In the genomic region with DNA sequence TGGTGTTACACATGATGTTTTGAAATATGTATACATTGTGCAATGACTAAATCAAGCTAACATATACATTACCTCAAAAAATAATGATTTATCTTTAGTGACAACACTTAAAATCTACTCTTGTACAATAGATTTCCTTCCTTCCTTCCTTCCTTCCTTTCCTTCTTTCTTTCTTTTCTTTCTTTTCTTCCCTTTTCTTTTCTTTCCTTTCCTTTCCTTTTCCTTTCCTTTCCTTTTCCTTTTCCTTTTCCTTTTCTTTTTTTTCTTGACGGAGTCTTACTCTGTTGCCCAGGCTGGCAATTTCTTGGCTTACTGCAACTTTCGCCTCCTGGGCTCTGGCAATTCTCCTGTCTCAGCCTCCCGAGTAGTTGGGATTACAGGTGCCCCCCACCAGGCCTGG, we compare ENCODE assay signal across 29 cellular contexts.
"Had no signal": no experiment of that assay in that cellular context is flagged by ENCODE, and none has a peak within 500 bp of the region (broad histone marks: within the 10 kb centered on the region; RNA-seq: fewer than 3 reads in every experiment).

No MANE protein-coding gene starts in this region.

- H3K27ac ChIP-seq: stomach, suprapubic skin, testis, thoracic aorta, thyroid gland, tibial artery, tibial nerve, transverse colon, upper lobe of left lung, upper lobe of right lung, uterus, vagina had no signal

- H3K36me3 ChIP-seq: stomach, suprapubic skin, thoracic aorta, thyroid gland, tibial artery, tibial nerve, transverse colon, upper lobe of left lung, upper lobe of right lung, uterus, vagina had no signal

- H3K27me3 Mint-ChIP-seq: stimulated activated memory B cell treated with anti-CD40 and anti-IgM and Interleukin-4, amounts not matched to agents 10 μg/mL and 1 μg/mL and 100 μg/mL, for 72 hours; stimulated activated naive B cell treated with anti-CD40 and anti-IgM and Interleukin-4, amounts not matched to agents 10 μg/mL and 1 μg/mL and 100 μg/mL, for 72 hours; stimulated activated naive CD8-positive, alpha-beta T cell treated with anti-CD3 and anti-CD28 coated beads, Interleukin-15, amount 100 ng/mL, for 72 hours; stimulated activated naive CD8-positive, alpha-beta T cell treated with anti-CD3 and anti-CD28 coated beads, Interleukin-15, Interleukin-2, amounts not matched to agents 100 ng/mL and 50 ng/mL, for 24 hours; type B pancreatic cell had no signal

- H3K9me3 Mint-ChIP-seq: stimulated activated naive CD8-positive, alpha-beta T cell treated with anti-CD3 and anti-CD28 coated beads, Interleukin-15, Interleukin-2, amounts not matched to agents 100 ng/mL and 50 ng/mL, for 24 hours; type B pancreatic cell had no signal

- H3K4me1 ChIP-seq: stomach, suprapubic skin, testis, thyroid gland, tibial artery, transverse colon, upper lobe of left lung, upper lobe of right lung, uterus, vagina had no signal

- H3K9me3 ChIP-seq: stomach, suprapubic skin, testis, thoracic aorta, thyroid gland, tibial artery, tibial nerve, transverse colon, upper lobe of left lung, upper lobe of right lung, uterus, vagina had no signal

- H3K4me3 Mint-ChIP-seq: stimulated activated effector memory CD8-positive, alpha-beta T cell treated with anti-CD3 and anti-CD28 coated beads, Interleukin-12 subunit alpha, Interleukin-12 subunit beta, amount 100 ng/mL, for 72 hours; stimulated activated memory B cell treated with anti-CD40 and anti-IgM and Interleukin-4, amounts not matched to agents 10 μg/mL and 1 μg/mL and 100 μg/mL, for 72 hours; stimulated activated naive B cell treated with anti-CD40 and anti-IgM and Interleukin-4, amounts not matched to agents 10 μg/mL and 1 μg/mL and 100 μg/mL, for 72 hours; stimulated activated naive CD8-positive, alpha-beta T cell treated with anti-CD3 and anti-CD28 coated beads, Interleukin-15, amount 100 ng/mL, for 72 hours; stimulated activated naive CD8-positive, alpha-beta T cell treated with anti-CD3 and anti-CD28 coated beads, Interleukin-15, Interleukin-2, amounts not matched to agents 100 ng/mL and 50 ng/mL, for 24 hours; type B pancreatic cell had no signal

- H3K27ac Mint-ChIP-seq: stimulated activated effector memory CD8-positive, alpha-beta T cell treated with anti-CD3 and anti-CD28 coated beads, Interleukin-12 subunit alpha, Interleukin-12 subunit beta, amount 100 ng/mL, for 72 hours; stimulated activated memory B cell treated with anti-CD40 and anti-IgM and Interleukin-4, amounts not matched to agents 10 μg/mL and 1 μg/mL and 100 μg/mL, for 72 hours; stimulated activated naive B cell treated with anti-CD40 and anti-IgM and Interleukin-4, amounts not matched to agents 10 μg/mL and 1 μg/mL and 100 μg/mL, for 72 hours; stimulated activated naive CD8-positive, alpha-beta T cell treated with anti-CD3 and anti-CD28 coated beads, Interleukin-15, Interleukin-2, amounts not matched to agents 100 ng/mL and 50 ng/mL, for 24 hours; type B pancreatic cell had no signal

- DNase-seq: stimulated activated CD4-positive, alpha-beta T cell treated with anti-CD3 and anti-CD28 coated beads, Interleukin-2, amount 100 ng/mL, for 48 hours; stimulated activated CD4-positive, alpha-beta T cell treated with anti-CD3 and anti-CD28 coated beads, Interleukin-4, amount 100 ng/mL, for 1 hour; stimulated activated CD4-positive, alpha-beta T cell treated with anti-CD3 and anti-CD28 coated beads, Interleukin-4, amount 100 ng/mL, for 24 hours; stimulated activated CD4-positive, alpha-beta T cell treated with anti-CD3 and anti-CD28 coated beads, Interleukin-4, amount 100 ng/mL, for 4 hours; stimulated activated CD8-positive, alpha-beta memory T cell treated with anti-CD3 and anti-CD28 coated beads, Interleukin-4, amount 100 ng/mL, for 48 hours; stimulated activated naive B cell treated with anti-CD40 and anti-IgM and Interleukin-4, amounts not matched to agents 10 μg/mL and 1 μg/mL and 100 μg/mL, for 72 hours; stimulated activated naive CD4-positive, alpha-beta T cell; stimulated activated naive CD4-positive, alpha-beta T cell treated with Interleukin-2 at 50 U/mL for 16 hours; stimulated activated naive CD8-positive, alpha-beta T cell treated with anti-CD3 and anti-CD28 coated beads, Interleukin-15, amount 100 ng/mL, for 72 hours; stimulated activated naive CD8-positive, alpha-beta T cell treated with anti-CD3 and anti-CD28 coated beads, Interleukin-15, Interleukin-2, amounts not matched to agents 100 U/mL and 50 U/mL, for 24 hours; stomach; substantia nigra; testis; thyroid gland; tibial artery; transverse colon; trophoblast cell; upper lobe of right lung; uterus had no signal

- H3K36me3 Mint-ChIP-seq: stimulated activated effector memory CD8-positive, alpha-beta T cell treated with anti-CD3 and anti-CD28 coated beads, Interleukin-12 subunit alpha, Interleukin-12 subunit beta, amount 100 ng/mL, for 72 hours; stimulated activated memory B cell treated with anti-CD40 and anti-IgM and Interleukin-4, amounts not matched to agents 10 μg/mL and 1 μg/mL and 100 μg/mL, for 72 hours; stimulated activated naive B cell treated with anti-CD40 and anti-IgM and Interleukin-4, amounts not matched to agents 10 μg/mL and 1 μg/mL and 100 μg/mL, for 72 hours; type B pancreatic cell had no signal

- FAIRE-seq: urothelium cell line had no signal

- H3K4me1 Mint-ChIP-seq: stimulated activated effector memory CD8-positive, alpha-beta T cell treated with anti-CD3 and anti-CD28 coated beads, Interleukin-12 subunit alpha, Interleukin-12 subunit beta, amount 100 ng/mL, for 72 hours; stimulated activated memory B cell treated with anti-CD40 and anti-IgM and Interleukin-4, amounts not matched to agents 10 μg/mL and 1 μg/mL and 100 μg/mL, for 72 hours; stimulated activated naive B cell treated with anti-CD40 and anti-IgM and Interleukin-4, amounts not matched to agents 10 μg/mL and 1 μg/mL and 100 μg/mL, for 72 hours; stimulated activated naive CD8-positive, alpha-beta T cell treated with anti-CD3 and anti-CD28 coated beads, Interleukin-15, amount 100 ng/mL, for 72 hours had no signal

- H3K4me3 ChIP-seq: stomach, suprapubic skin, testis, thoracic aorta, thyroid gland, tibial artery, tibial nerve, transverse colon, upper lobe of left lung, upper lobe of right lung, uterus, vagina had no signal
